ENCODE assay signal across 8 cellular contexts in genomic region chr5:138241688-138242547, GRCh38. TPM values are rescaled to one million over a fixed set of nuclear protein-coding genes. Genes with fewer than 3 reads are reported as not detected.
DNase-seq lines count a peak whose midpoint lies in the region; ATAC-seq and TF ChIP-seq lines count a peak whose summit lies in the region.

No MANE protein-coding gene starts in this region.

- no peak for TF ChIP-seq CTCF in progenitor cell of endocrine pancreas (IDR thresholded peaks at IDR 0.05; ENCODE audit: unreplicated experiment)

- H3K27me3 Mint-ChIP-seq in stimulated activated naive CD8-positive, alpha-beta T cell treated with anti-CD3 and anti-CD28 coated beads, Interleukin-15, Interleukin-2, amounts not matched to agents 100 ng/mL and 50 ng/mL, for 24 hours = peaks cover 60% of the 10 kb centered on the region
- H3K27me3 Mint-ChIP-seq in activated T-helper 1 cell treated with anti-CD3 and anti-CD28 coated beads, Interleukin-12 subunit alpha, Interleukin-12 subunit beta, Interleukin-2, Interleukin-4 antibody, amounts not matched to agents 30 ng/mL and 10 ng/mL and 1 ng/mL, durations not matched to agents 14 hours and 24 hours and 36 hours (ENCODE audit: insufficient read depth) = peaks cover 57% of the 10 kb centered on the region
- peaks cover 40% of the 10 kb centered on the region for H3K27me3 Mint-ChIP-seq in progenitor cell of endocrine pancreas

- intact Hi-C loops in activated T-helper 1 cell treated with anti-CD3 and anti-CD28 coated beads, Interleukin-12 subunit alpha, Interleukin-12 subunit beta, Interleukin-2, Interleukin-4 antibody, amounts not matched to agents 30 ng/mL and 10 ng/mL and 1 ng/mL, durations not matched to agents 14 hours and 24 hours and 36 hours (cut with micrococcal nuclease) = no loop called here
- intact Hi-C loops in left ventricle myocardium superior (cut with micrococcal nuclease) = no loop called here

- H3K27ac Mint-ChIP-seq in stimulated activated naive CD8-positive, alpha-beta T cell treated with anti-CD3 and anti-CD28 coated beads, Interleukin-15, Interleukin-2, amounts not matched to agents 100 ng/mL and 50 ng/mL, for 24 hours = no peak overlapping the region
- H3K27ac Mint-ChIP-seq in activated T-helper 1 cell treated with anti-CD3 and anti-CD28 coated beads, Interleukin-12 subunit alpha, Interleukin-12 subunit beta, Interleukin-2, Interleukin-4 antibody, amounts not matched to agents 30 ng/mL and 10 ng/mL and 1 ng/mL, durations not matched to agents 14 hours and 24 hours and 36 hours = no peak overlapping the region
- H3K27ac Mint-ChIP-seq in progenitor cell of endocrine pancreas = no peak overlapping the region

- no peaks in the 10 kb centered on the region for H3K36me3 Mint-ChIP-seq in stimulated activated naive CD8-positive, alpha-beta T cell treated with anti-CD3 and anti-CD28 coated beads, Interleukin-15, Interleukin-2, amounts not matched to agents 100 ng/mL and 50 ng/mL, for 24 hours (ENCODE audit: low read depth)
- H3K36me3 Mint-ChIP-seq in activated T-helper 1 cell treated with anti-CD3 and anti-CD28 coated beads, Interleukin-12 subunit alpha, Interleukin-12 subunit beta, Interleukin-2, Interleukin-4 antibody, amounts not matched to agents 30 ng/mL and 10 ng/mL and 1 ng/mL, durations not matched to agents 14 hours and 24 hours and 36 hours (ENCODE audit: low read depth) = no peaks in the 10 kb centered on the region
- H3K36me3 Mint-ChIP-seq in progenitor cell of endocrine pancreas (ENCODE audit: insufficient read depth) = no peaks in the 10 kb centered on the region

- H3K4me1 Mint-ChIP-seq in stimulated activated naive CD8-positive, alpha-beta T cell treated with anti-CD3 and anti-CD28 coated beads, Interleukin-15, Interleukin-2, amounts not matched to agents 100 ng/mL and 50 ng/mL, for 24 hours (ENCODE audit: low read depth) = peaks cover 20% of the 10 kb centered on the region
- peaks cover 12% of the 10 kb centered on the region for H3K4me1 Mint-ChIP-seq in activated T-helper 1 cell treated with anti-CD3 and anti-CD28 coated beads, Interleukin-12 subunit alpha, Interleukin-12 subunit beta, Interleukin-2, Interleukin-4 antibody, amounts not matched to agents 30 ng/mL and 10 ng/mL and 1 ng/mL, durations not matched to agents 14 hours and 24 hours and 36 hours (ENCODE audit: low read depth)
- peaks cover 11% of the 10 kb centered on the region for H3K4me1 Mint-ChIP-seq in progenitor cell of endocrine pancreas (ENCODE audit: low read depth)

- DNase-seq in stimulated activated naive CD8-positive, alpha-beta T cell treated with anti-CD3 and anti-CD28 coated beads, Interleukin-15, Interleukin-2, amounts not matched to agents 100 U/mL and 50 U/mL, for 24 hours = no peak
- no peak for DNase-seq in activated T-helper 1 cell treated with anti-CD3 and anti-CD28 coated beads, Interleukin-12 subunit alpha, Interleukin-12 subunit beta, Interleukin-2, Interleukin-4 antibody, amounts not matched to agents 30 ng/mL and 10 ng/mL and 1 ng/mL, durations not matched to agents 14 hours and 24 hours and 36 hours (ENCODE audit: low spot score)
- DNase-seq in left ventricle myocardium superior (peak; percentile 52), progenitor cell of endocrine pancreas (ENCODE audit: low spot score, unreplicated experiment) (peak; percentile 34)

- H3K4me3 Mint-ChIP-seq in stimulated activated naive CD8-positive, alpha-beta T cell treated with anti-CD3 and anti-CD28 coated beads, Interleukin-15, Interleukin-2, amounts not matched to agents 100 ng/mL and 50 ng/mL, for 24 hours = peak overlapping the region; percentile 32
- peak overlapping the region; percentile 30 for H3K4me3 Mint-ChIP-seq in activated T-helper 1 cell treated with anti-CD3 and anti-CD28 coated beads, Interleukin-12 subunit alpha, Interleukin-12 subunit beta, Interleukin-2, Interleukin-4 antibody, amounts not matched to agents 30 ng/mL and 10 ng/mL and 1 ng/mL, durations not matched to agents 14 hours and 24 hours and 36 hours
- peak overlapping the region; percentile 53 for H3K4me3 Mint-ChIP-seq in progenitor cell of endocrine pancreas (ENCODE audit: low read depth)

- H3K9me3 Mint-ChIP-seq in stimulated activated naive CD8-positive, alpha-beta T cell treated with anti-CD3 and anti-CD28 coated beads, Interleukin-15, Interleukin-2, amounts not matched to agents 100 ng/mL and 50 ng/mL, for 24 hours = no peaks in the 10 kb centered on the region
- H3K9me3 Mint-ChIP-seq in activated T-helper 1 cell treated with anti-CD3 and anti-CD28 coated beads, Interleukin-12 subunit alpha, Interleukin-12 subunit beta, Interleukin-2, Interleukin-4 antibody, amounts not matched to agents 30 ng/mL and 10 ng/mL and 1 ng/mL, durations not matched to agents 14 hours and 24 hours and 36 hours = no peaks in the 10 kb centered on the region
- H3K9me3 Mint-ChIP-seq in progenitor cell of endocrine pancreas (ENCODE audit: low read depth) = no peaks in the 10 kb centered on the region

- no peak for ATAC-seq in stimulated activated naive CD8-positive, alpha-beta T cell treated with anti-CD3 and anti-CD28 coated beads, Interleukin-15, Interleukin-2, amounts not matched to agents 100 U/mL and 50 U/mL, for 24 hours
- peak; percentile 82 for ATAC-seq in left ventricle myocardium superior
- no peak for ATAC-seq in HG03025 (IDR thresholded peaks at IDR 0.05; ENCODE audit: low FRiP score, unreplicated experiment)
- ATAC-seq in HG03196 (IDR thresholded peaks at IDR 0.05; ENCODE audit: unreplicated experiment) = no peak
- ATAC-seq in GM21786 (IDR thresholded peaks at IDR 0.05; ENCODE audit: unreplicated experiment) = no peak

RNA-seq across cellular contexts. Expression of gene CDC23, which starts 28.8 kb away (rescaled TPM):
- 48.0 and 50.4 TPM in 2 replicates for total RNA-seq in activated T-helper 1 cell treated with anti-CD3 and anti-CD28 coated beads, Interleukin-12 subunit alpha, Interleukin-12 subunit beta, Interleukin-2, Interleukin-4 antibody, amounts not matched to agents 30 ng/mL and 10 ng/mL and 1 ng/mL, durations not matched to agents 14 hours and 24 hours and 36 hours
- total RNA-seq in left ventricle myocardium superior (22.2 TPM), progenitor cell of endocrine pancreas (47.1 and 53.3 TPM in 2 replicates)

RNA-seq across cellular contexts. Expression of gene GFRA3, which starts 32.5 kb away (rescaled TPM):
- 0.13 TPM in 1 of 2 replicates, not detected in the other for total RNA-seq in activated T-helper 1 cell treated with anti-CD3 and anti-CD28 coated beads, Interleukin-12 subunit alpha, Interleukin-12 subunit beta, Interleukin-2, Interleukin-4 antibody, amounts not matched to agents 30 ng/mL and 10 ng/mL and 1 ng/mL, durations not matched to agents 14 hours and 24 hours and 36 hours
- 0.72 TPM for total RNA-seq in left ventricle myocardium superior
- 22.9 and 24.4 TPM in 2 replicates for total RNA-seq in progenitor cell of endocrine pancreas

Comparison
In these comparisons a context has a peak if more than half of its experiments do, and no peak if none do; other contexts are left out.
1. DNase-seq: peak in left ventricle myocardium superior (single experiment) and progenitor cell of endocrine pancreas (single experiment); none in stimulated activated naive CD8-positive, alpha-beta T cell treated with anti-CD3 and anti-CD28 coated beads, Interleukin-15, Interleukin-2, amounts not matched to agents 100 U/mL and 50 U/mL, for 24 hours (single experiment) and activated T-helper 1 cell treated with anti-CD3 and anti-CD28 coated beads, Interleukin-12 subunit alpha, Interleukin-12 subunit beta, Interleukin-2, Interleukin-4 antibody, amounts not matched to agents 30 ng/mL and 10 ng/mL and 1 ng/mL, durations not matched to agents 14 hours and 24 hours and 36 hours (single experiment).
2. RNA of gene GFRA3, which starts 32.5 kb away (total RNA-seq): 22.9 to 24.4 TPM in progenitor cell of endocrine pancreas; 0.72 TPM in left ventricle myocardium superior (single experiment) and 0.13 TPM in activated T-helper 1 cell treated with anti-CD3 and anti-CD28 coated beads, Interleukin-12 subunit alpha, Interleukin-12 subunit beta, Interleukin-2, Interleukin-4 antibody, amounts not matched to agents 30 ng/mL and 10 ng/mL and 1 ng/mL, durations not matched to agents 14 hours and 24 hours and 36 hours; every median in the first group is over 10 times any median in the second.
3. Peak in every context shown above with its lines, with median percentiles within 50 percentile points of each other: H3K4me3 Mint-ChIP-seq.